In the genomic region with DNA sequence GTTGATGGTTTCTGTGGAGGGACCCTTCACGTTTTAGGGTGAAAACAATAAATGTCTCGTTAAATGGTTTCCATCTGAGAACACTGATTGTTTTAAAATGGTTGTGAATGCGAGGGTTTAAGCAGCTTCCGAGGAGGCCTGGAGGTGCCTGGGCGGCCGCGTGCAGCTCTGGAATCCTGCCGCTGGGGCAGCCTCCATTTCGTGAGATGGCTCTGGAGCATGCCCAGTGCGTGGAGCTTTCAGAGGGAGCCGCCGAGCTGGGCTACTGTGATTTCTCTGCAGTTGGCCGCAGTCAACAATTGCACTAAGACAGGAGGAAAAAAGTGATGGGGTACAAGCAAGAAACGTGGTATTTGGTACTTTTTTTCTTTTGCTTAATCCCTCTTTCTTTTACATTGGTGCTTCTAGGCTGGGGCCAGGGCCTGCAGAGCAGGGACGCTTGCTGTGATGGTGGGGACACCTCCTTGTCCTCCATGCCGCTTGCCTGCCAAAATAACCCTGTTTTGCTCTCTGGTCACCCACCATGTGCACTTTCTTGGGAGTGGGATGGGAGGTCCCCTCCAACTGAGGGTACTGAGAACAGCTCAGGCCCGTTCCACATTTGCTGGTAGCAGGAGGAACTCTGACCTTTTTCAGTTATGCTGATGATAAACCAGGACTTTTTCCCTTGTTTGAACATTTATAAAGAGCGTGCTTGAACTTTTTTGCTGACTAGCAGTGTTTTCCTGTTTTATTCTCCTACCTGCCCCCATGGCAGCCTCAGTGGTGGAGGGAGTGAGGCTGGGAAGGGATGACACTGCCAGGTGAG, we compare ENCODE assay signal across 10 cellular contexts. TPM values are rescaled to one million over a fixed set of nuclear protein-coding genes. Genes with fewer than 3 reads are reported as not detected.
DNase-seq lines count a peak whose midpoint lies in the region; ATAC-seq and TF ChIP-seq lines count a peak whose summit lies in the region.
"Had no signal": no experiment of that assay in that cellular context is flagged by ENCODE, and none has a peak within 500 bp of the region (broad histone marks: within the 10 kb centered on the region; RNA-seq: fewer than 3 reads in every experiment).

No MANE protein-coding gene starts in this region.

- H3K27me3 ChIP-seq in HUES48 (ENCODE audit: control insufficient read depth, insufficient read depth, low read length) (no peaks in the 10 kb centered on the region), dorsolateral prefrontal cortex (no peaks in the 10 kb centered on the region), mesenchymal stem cell (ENCODE audit: control insufficient read depth in 1 of 2, insufficient read depth in 1 of 2, low read length in 2 of 2) (no peaks in the 10 kb centered on the region), thyroid gland (no peaks in the 10 kb centered on the region)
- H3K27me3 ChIP-seq: breast epithelium had no signal

- H3K27ac ChIP-seq in HUES48 (ENCODE audit: low read depth, low read length) (peak overlapping the region; percentile 88), dorsolateral prefrontal cortex (peak overlapping the region; percentile 24 to 90 (median 81)), mesenchymal stem cell (ENCODE audit: low read length, poor library complexity, severe bottlenecking) (no peak overlapping the region), thyroid gland (peak overlapping the region in 2 of 3 donors; percentile 36 to 77)

- H2AFZ ChIP-seq in mesenchymal stem cell (ENCODE audit: low read depth, low read length) = no peak overlapping the region

- H3K36me3 ChIP-seq in HUES48 (ENCODE audit: control insufficient read depth, insufficient read depth, low read length) = peaks cover 7% of the 10 kb centered on the region; the same call in 1 of the 2 replicates
- peaks cover 7 to 18% of the 10 kb centered on the region in 2 experiments for H3K36me3 ChIP-seq in mesenchymal stem cell (ENCODE audit: control insufficient read depth in 1 of 2, insufficient read depth in 2 of 2, low read depth in 1 of 2, low read length in 2 of 2)
- no peaks in the 10 kb centered on the region for H3K36me3 ChIP-seq in thyroid gland
- H3K36me3 ChIP-seq: breast epithelium had no signal

- no peak overlapping the region for H3K18ac ChIP-seq in mesenchymal stem cell (ENCODE audit: low read depth in 1 of 2, low read length in 2 of 2)

- no peak for TF ChIP-seq POLR2A in thyroid gland (IDR thresholded peaks at IDR 0.05)

- no peak overlapping the region for H3K4me2 ChIP-seq in mesenchymal stem cell (ENCODE audit: low read length, poor library complexity, severe bottlenecking)

- H3K9ac ChIP-seq in HUES48 (ENCODE audit: low read depth, low read length) (peak overlapping the region; percentile 59), mesenchymal stem cell (ENCODE audit: low read length) (peak overlapping the region; percentile 24)

- intact Hi-C loops in dorsolateral prefrontal cortex (cut with DNase I) (no loop called here), thyroid gland (cut with DNase I) (no loop called here), left colon (cut with DNase I, micrococcal nuclease) (no loop called here)

- H3K9me3 ChIP-seq in HUES48 (ENCODE audit: control insufficient read depth, insufficient read depth, low read length) (no peaks in the 10 kb centered on the region), mesenchymal stem cell (ENCODE audit: control insufficient read depth, low read length) (no peaks in the 10 kb centered on the region), thyroid gland (no peaks in the 10 kb centered on the region)
- H3K9me3 ChIP-seq: breast epithelium had no signal

- TF ChIP-seq CTCF in dorsolateral prefrontal cortex (IDR thresholded peaks at IDR 0.05 in 54 of 56, conservative IDR thresholded peaks at IDR 0.05 in 2 of 56; ENCODE audit: low read depth in 1 of 56, partially characterized antibody in 56 of 56) (peak in 21 of 56 donors; percentile 7 to 51 (median 22)), thyroid gland (IDR thresholded peaks at IDR 0.05) (no peak)

- H2BK120ac ChIP-seq in mesenchymal stem cell (ENCODE audit: low read depth, low read length) = no peak overlapping the region

- no peak overlapping the region for H2BK5ac ChIP-seq in mesenchymal stem cell (ENCODE audit: low read depth, low read length, poor library complexity, severe bottlenecking)

- no peak overlapping the region for H3K23ac ChIP-seq in mesenchymal stem cell (ENCODE audit: low read length in 2 of 2)

- H4K8ac ChIP-seq in mesenchymal stem cell (ENCODE audit: low read length) = peak overlapping the region; percentile 5

- H2AK5ac ChIP-seq in mesenchymal stem cell (ENCODE audit: low read length, severe bottlenecking) = no peak overlapping the region

- peak in 9 of 10 donors; percentile 55 to 79 (median 68) for DNase-seq in dorsolateral prefrontal cortex
- no peak for DNase-seq in mesenchymal stem cell
- no peak for DNase-seq in thyroid gland
- no peak for DNase-seq in left colon
- no peak for DNase-seq in NCI-H82 (lab: John Stamatoyannopoulos, UW)
- DNase-seq in NCI-H1694 treated with DMSO at 0.1 percent for 48 hours (lab: John Stamatoyannopoulos, UW) = no peak
- DNase-seq: activated CD8-positive, alpha-beta T cell treated with anti-CD3 and anti-CD28 coated beads, Interleukin-2, amount 10 ng/mL, durations not matched to agents 7 days and 5 days had no signal

- peak overlapping the region in 1 of 2 experiments; percentile 69 for H3K14ac ChIP-seq in mesenchymal stem cell (ENCODE audit: low read length in 2 of 2)

- 77% methylated on average over 18 of the region's 18 CpGs for WGBS in mesenchymal stem cell
- 78 to 90% methylated on average over 18 of the region's 18 CpGs for WGBS in thyroid gland, 2 donors

- no peak overlapping the region for H3K4ac ChIP-seq in mesenchymal stem cell (ENCODE audit: low read depth in 1 of 2, low read length in 2 of 2)

- peaks cover 71% of the 10 kb centered on the region for H3K4me1 ChIP-seq in HUES48 (ENCODE audit: control insufficient read depth, insufficient read depth, low read length)
- H3K4me1 ChIP-seq in mesenchymal stem cell (ENCODE audit: control insufficient read depth, insufficient read depth, low read depth, low read length) = peaks cover 14% of the 10 kb centered on the region
- peaks cover 61 to 66% of the 10 kb centered on the region in 2 donors for H3K4me1 ChIP-seq in thyroid gland
- H3K4me1 ChIP-seq: breast epithelium had no signal

- ATAC-seq in left colon = no peak
- no peak for ATAC-seq in GM21825 (IDR thresholded peaks at IDR 0.05; ENCODE audit: unreplicated experiment)
- ATAC-seq: activated CD8-positive, alpha-beta T cell treated with anti-CD3 and anti-CD28 coated beads, Interleukin-2, amount 10 ng/mL, durations not matched to agents 7 days and 5 days had no signal

- peaks cover 28% of the 10 kb centered on the region for H3K79me1 ChIP-seq in mesenchymal stem cell (replicated peaks; ENCODE audit: low read length, poor library complexity, severe bottlenecking)

- H4K91ac ChIP-seq in mesenchymal stem cell (ENCODE audit: low read length) = no peak overlapping the region

- 0 out of 2 replicates have a peak overlapping the region, but pooled peaks have one; percentile 13 for H3K4me3 ChIP-seq in HUES48 (ENCODE audit: low read depth, low read length)
- peak overlapping the region in 39 of 59 donors; percentile 2 to 48 (median 23) for H3K4me3 ChIP-seq in dorsolateral prefrontal cortex
- no peak overlapping the region for H3K4me3 ChIP-seq in mesenchymal stem cell (ENCODE audit: insufficient read depth in 1 of 2, low read depth in 1 of 2, low read length in 2 of 2)
- no peak overlapping the region for H3K4me3 ChIP-seq in thyroid gland (replicated peaks in 1 of 3)

- H2BK12ac ChIP-seq in mesenchymal stem cell (ENCODE audit: low read length in 2 of 2) = no peak overlapping the region

- H2BK15ac ChIP-seq in mesenchymal stem cell (ENCODE audit: low read depth, poor library complexity, severe bottlenecking) = no peak overlapping the region

RNA-seq across cellular contexts. Expression of a gene that starts 47.1 kb away (rescaled TPM):
- total RNA-seq in dorsolateral prefrontal cortex (100 to 1,000 TPM in 28 of 120 experiments, 10 to 100 TPM in 92; 47.9 to 151 (median 85.0) TPM), thyroid gland (10 to 100 TPM; 56.8 to 99.5 (median 94.4) TPM), left colon (10 to 100 TPM; 72.2 to 98.4 TPM)
- polyA plus RNA-seq in mesenchymal stem cell (2013, experiment 1 of 2) = 26.1 TPM
- polyA plus RNA-seq in mesenchymal stem cell (2013, experiment 2 of 2) = 24.7 TPM

Comparison
In these comparisons a context has a peak if more than half of its experiments do, and no peak if none do; other contexts are left out.
1. H3K4me3 ChIP-seq: peak in HUES48 (single experiment) and dorsolateral prefrontal cortex (39 of 59); none in mesenchymal stem cell (0 of 2) and thyroid gland (0 of 3).
2. DNase-seq: peak in dorsolateral prefrontal cortex (9 of 10); none in mesenchymal stem cell (single experiment), thyroid gland (0 of 2), left colon (0 of 2), NCI-H82 (single experiment) and NCI-H1694 treated with DMSO at 0.1 percent for 48 hours (single experiment).